ENCODE assay signal across 1 cellular context in the genomic region with DNA sequence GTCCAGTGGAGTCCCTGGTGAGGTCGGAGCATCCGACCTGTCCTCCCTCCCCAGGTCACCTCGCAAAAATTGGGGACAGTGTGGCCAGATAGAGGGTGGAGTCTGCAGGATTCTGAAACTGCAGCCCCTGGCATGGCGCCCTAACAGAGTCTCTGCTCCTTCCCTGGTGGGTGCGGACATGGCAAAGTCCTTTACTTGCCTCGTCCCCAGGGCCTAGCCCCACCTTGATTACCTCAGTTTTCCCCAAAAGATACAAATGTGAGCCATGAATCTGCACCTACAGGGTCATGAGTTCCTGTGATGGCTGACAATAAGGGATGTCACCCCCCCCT.
TF ChIP-seq lines count a peak whose summit lies in the region.

No MANE protein-coding gene starts in this region.

TF ChIP-seq in GM23338, 12 proteins besides CTCF, POLR2A, EP300 and RAD21 (continued from another document):
- no peak for TF ChIP-seq ZNF462 (CRISPR knock-in tag; IDR thresholded peaks at IDR 0.05)
- TF ChIP-seq, protein P1, sequence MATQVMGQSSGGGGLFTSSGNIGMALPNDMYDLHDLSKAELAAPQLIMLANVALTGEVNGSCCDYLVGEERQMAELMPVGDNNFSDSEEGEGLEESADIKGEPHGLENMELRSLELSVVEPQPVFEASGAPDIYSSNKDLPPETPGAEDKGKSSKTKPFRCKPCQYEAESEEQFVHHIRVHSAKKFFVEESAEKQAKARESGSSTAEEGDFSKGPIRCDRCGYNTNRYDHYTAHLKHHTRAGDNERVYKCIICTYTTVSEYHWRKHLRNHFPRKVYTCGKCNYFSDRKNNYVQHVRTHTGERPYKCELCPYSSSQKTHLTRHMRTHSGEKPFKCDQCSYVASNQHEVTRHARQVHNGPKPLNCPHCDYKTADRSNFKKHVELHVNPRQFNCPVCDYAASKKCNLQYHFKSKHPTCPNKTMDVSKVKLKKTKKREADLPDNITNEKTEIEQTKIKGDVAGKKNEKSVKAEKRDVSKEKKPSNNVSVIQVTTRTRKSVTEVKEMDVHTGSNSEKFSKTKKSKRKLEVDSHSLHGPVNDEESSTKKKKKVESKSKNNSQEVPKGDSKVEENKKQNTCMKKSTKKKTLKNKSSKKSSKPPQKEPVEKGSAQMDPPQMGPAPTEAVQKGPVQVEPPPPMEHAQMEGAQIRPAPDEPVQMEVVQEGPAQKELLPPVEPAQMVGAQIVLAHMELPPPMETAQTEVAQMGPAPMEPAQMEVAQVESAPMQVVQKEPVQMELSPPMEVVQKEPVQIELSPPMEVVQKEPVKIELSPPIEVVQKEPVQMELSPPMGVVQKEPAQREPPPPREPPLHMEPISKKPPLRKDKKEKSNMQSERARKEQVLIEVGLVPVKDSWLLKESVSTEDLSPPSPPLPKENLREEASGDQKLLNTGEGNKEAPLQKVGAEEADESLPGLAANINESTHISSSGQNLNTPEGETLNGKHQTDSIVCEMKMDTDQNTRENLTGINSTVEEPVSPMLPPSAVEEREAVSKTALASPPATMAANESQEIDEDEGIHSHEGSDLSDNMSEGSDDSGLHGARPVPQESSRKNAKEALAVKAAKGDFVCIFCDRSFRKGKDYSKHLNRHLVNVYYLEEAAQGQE (IDR thresholded peaks at IDR 0.05; ENCODE audit: unreplicated experiment): no peak
- TF ChIP-seq ZNF331 (CRISPR knock-in tag; IDR thresholded peaks at IDR 0.05; ENCODE audit: low read depth): no peak
- TF ChIP-seq POLR2AphosphoS5 (IDR thresholded peaks at IDR 0.05; ENCODE audit: low read depth): no peak
- TF ChIP-seq, protein P2, sequence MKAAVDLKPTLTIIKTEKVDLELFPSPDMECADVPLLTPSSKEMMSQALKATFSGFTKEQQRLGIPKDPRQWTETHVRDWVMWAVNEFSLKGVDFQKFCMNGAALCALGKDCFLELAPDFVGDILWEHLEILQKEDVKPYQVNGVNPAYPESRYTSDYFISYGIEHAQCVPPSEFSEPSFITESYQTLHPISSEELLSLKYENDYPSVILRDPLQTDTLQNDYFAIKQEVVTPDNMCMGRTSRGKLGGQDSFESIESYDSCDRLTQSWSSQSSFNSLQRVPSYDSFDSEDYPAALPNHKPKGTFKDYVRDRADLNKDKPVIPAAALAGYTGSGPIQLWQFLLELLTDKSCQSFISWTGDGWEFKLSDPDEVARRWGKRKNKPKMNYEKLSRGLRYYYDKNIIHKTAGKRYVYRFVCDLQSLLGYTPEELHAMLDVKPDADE (IDR thresholded peaks at IDR 0.05): no peak
TF ChIP-seq in GM23338: peak in this region for 0.
